In genomic region chr4:23106516-23106915, GRCh38 we compare ENCODE assay signal across 8 cellular contexts.
"Had no signal": no experiment of that assay in that cellular context is flagged by ENCODE, and none has a peak within 500 bp of the region (broad histone marks: within the 10 kb centered on the region; RNA-seq: fewer than 3 reads in every experiment).

No MANE protein-coding gene starts in this region.

- FAIRE-seq: G401.6, GM12878, GM12891, GM12892, GM18507, GM19239 had no signal

- DNase-seq: GDM1, GF-D8 had no signal

- H3K4me3 ChIP-seq: GM12878 had no signal

- ATAC-seq: GM12878 had no signal
